ENCODE assay signal across 19 cellular contexts in the genomic region with DNA sequence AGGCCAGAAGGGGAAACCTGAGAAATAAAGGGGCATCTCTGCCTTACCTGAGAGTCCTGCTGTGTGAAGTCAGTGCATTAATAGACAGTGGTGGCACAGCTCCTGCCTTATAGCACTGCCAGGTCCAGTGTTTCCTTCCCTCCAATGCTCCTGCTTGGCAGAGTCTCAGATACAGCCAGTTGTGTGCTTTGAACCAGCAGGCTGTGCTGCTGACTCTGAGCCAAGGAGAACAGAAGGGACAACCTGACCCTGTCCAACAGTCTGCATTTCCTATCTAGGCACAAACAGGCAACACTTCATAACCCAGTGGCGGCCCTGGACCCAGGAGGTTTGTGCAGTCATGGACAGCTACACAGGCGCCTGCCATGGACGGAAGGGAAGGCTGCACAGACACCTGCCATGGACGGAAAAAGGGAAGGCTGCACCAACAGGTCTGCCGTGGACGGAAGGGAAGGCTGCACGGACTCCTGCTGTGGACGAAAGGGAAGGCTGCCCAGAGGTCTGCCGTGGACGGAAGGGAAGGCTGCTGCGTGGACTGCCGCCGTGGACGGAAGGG.
"Had no signal": no experiment of that assay in that cellular context is flagged by ENCODE, and none has a peak within 500 bp of the region (broad histone marks: within the 10 kb centered on the region; RNA-seq: fewer than 3 reads in every experiment).

No MANE protein-coding gene starts in this region.

- H3K9me3 Mint-ChIP-seq: activated CD4-positive, alpha-beta memory T cell treated with anti-CD3 and anti-CD28 coated beads, Interleukin-2, amount 10 ng/mL, durations not matched to agents 7 days and 5 days; activated naive CD8-positive, alpha-beta T cell treated with anti-CD3 and anti-CD28 coated beads for 36 hours; activated T-cell treated with anti-CD3 and anti-CD28 coated beads, Interleukin-2, amount 50 U/mL, for 4 hours; brain; central memory CD8-positive, alpha-beta T cell; immature natural killer cell; naive B cell; WTC11 had no signal

- H3K27me3 Mint-ChIP-seq: activated CD4-positive, alpha-beta memory T cell treated with anti-CD3 and anti-CD28 coated beads, Interleukin-2, amount 10 ng/mL, durations not matched to agents 7 days and 5 days; activated naive CD8-positive, alpha-beta T cell treated with anti-CD3 and anti-CD28 coated beads for 36 hours; brain; central memory CD8-positive, alpha-beta T cell; naive B cell had no signal

- H3K4me1 ChIP-seq: parathyroid adenoma, tibial artery had no signal

- H3K27me3 ChIP-seq: neutrophil, tibial artery had no signal

- H3K79me2 ChIP-seq: parathyroid adenoma had no signal

- H3K36me3 ChIP-seq: neutrophil had no signal

- H3K9me3 ChIP-seq: neutrophil, tibial artery had no signal

- H3K36me3 Mint-ChIP-seq: activated naive CD8-positive, alpha-beta T cell treated with anti-CD3 and anti-CD28 coated beads for 36 hours; brain; WTC11 had no signal

- H3K27ac ChIP-seq: neutrophil, parathyroid adenoma, skin epidermis, tibial artery had no signal

- H3K4me1 Mint-ChIP-seq: WTC11 had no signal

- H3K4me3 Mint-ChIP-seq: activated CD4-positive, alpha-beta memory T cell treated with anti-CD3 and anti-CD28 coated beads, Interleukin-2, amount 10 ng/mL, durations not matched to agents 7 days and 5 days; activated naive CD8-positive, alpha-beta T cell treated with anti-CD3 and anti-CD28 coated beads for 36 hours; activated T-cell treated with anti-CD3 and anti-CD28 coated beads, Interleukin-2, amount 50 U/mL, for 4 hours; brain; central memory CD8-positive, alpha-beta T cell; immature natural killer cell; WTC11 had no signal

- DNase-seq: activated CD4-positive, alpha-beta memory T cell treated with anti-CD3 and anti-CD28 coated beads, Interleukin-2, amount 10 ng/mL, durations not matched to agents 7 days and 5 days; activated CD4-positive, alpha-beta T cell treated with anti-CD3 and anti-CD28 coated beads for 4 hours; activated gamma-delta T cell; activated naive CD8-positive, alpha-beta T cell treated with anti-CD3 and anti-CD28 coated beads for 36 hours; activated T-cell treated with anti-CD3 and anti-CD28 coated beads, Interleukin-2, amount 50 U/mL, for 4 hours; effector memory CD4-positive, alpha-beta T cell; foreskin fibroblast; immature natural killer cell; naive B cell; stimulated activated CD4-positive, alpha-beta T cell treated with anti-CD3 and anti-CD28 coated beads, Interleukin-4, amount 100 ng/mL, for 24 hours; stimulated activated naive CD4-positive, alpha-beta T cell; SW 1271 had no signal

- H2AFZ ChIP-seq: parathyroid adenoma had no signal

- H3K27ac Mint-ChIP-seq: activated CD4-positive, alpha-beta memory T cell treated with anti-CD3 and anti-CD28 coated beads, Interleukin-2, amount 10 ng/mL, durations not matched to agents 7 days and 5 days; activated naive CD8-positive, alpha-beta T cell treated with anti-CD3 and anti-CD28 coated beads for 36 hours; immature natural killer cell; WTC11 had no signal

- ATAC-seq: activated T-cell treated with anti-CD3 and anti-CD28 coated beads, Interleukin-2, amount 50 U/mL, for 4 hours; WTC11 had no signal

- H3K4me3 ChIP-seq: skin epidermis, tibial artery had no signal
